Comparison of ENCODE assay signal across 8 cellular contexts in the genomic region with DNA sequence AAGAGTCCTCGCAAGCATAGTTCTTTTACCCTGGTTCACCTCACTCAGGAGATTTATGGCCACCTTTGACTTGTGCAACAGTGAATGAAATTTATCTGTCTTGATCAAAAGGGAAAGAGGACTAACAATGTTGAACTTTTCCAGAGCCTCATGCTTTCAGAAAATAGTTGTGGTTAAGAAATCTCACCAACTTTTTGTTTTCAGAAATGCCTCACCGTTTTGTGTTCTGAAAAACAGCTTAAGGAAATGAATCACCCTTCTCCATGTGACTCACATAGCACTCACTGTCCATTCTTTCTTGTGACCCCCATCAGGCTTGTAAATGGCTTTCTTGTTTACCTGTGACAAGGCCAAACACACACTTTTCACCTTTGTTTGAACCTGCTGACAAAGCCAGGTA.
A peak's percentile ranks its signal among the peaks of the same experiment; 100 is the strongest.
DNase-seq lines count a peak whose midpoint lies in the region; ATAC-seq and TF ChIP-seq lines count a peak whose summit lies in the region.

No MANE protein-coding gene starts in this region.

- H3K36me3 Mint-ChIP-seq in activated T-cell treated with anti-CD3 and anti-CD28 coated beads, Interleukin-2, amount 50 U/mL, for 24 hours (ENCODE audit: low read depth) = no peaks in the 10 kb centered on the region
- H3K36me3 Mint-ChIP-seq in nephron (ENCODE audit: low read depth) = no peaks in the 10 kb centered on the region

- H3K9me3 ChIP-seq in adipocyte (ENCODE audit: control insufficient read depth, low read length) (peaks cover 4% of the 10 kb centered on the region), aorta (ENCODE audit: control insufficient read depth, low read length) (no peaks in the 10 kb centered on the region), thyroid gland (no peaks in the 10 kb centered on the region), adrenal gland (replicated peaks in 1 of 3) (peaks cover 0 to 5% (median 0%) of the 10 kb centered on the region in 3 donors)

- H3K27me3 Mint-ChIP-seq in activated T-cell treated with anti-CD3 and anti-CD28 coated beads, Interleukin-2, amount 50 U/mL, for 24 hours = no peaks in the 10 kb centered on the region
- no peaks in the 10 kb centered on the region for H3K27me3 Mint-ChIP-seq in nephron (ENCODE audit: low read depth)

- no peaks in the 10 kb centered on the region for H3K9me3 Mint-ChIP-seq in activated T-cell treated with anti-CD3 and anti-CD28 coated beads, Interleukin-2, amount 50 U/mL, for 24 hours
- H3K9me3 Mint-ChIP-seq in nephron = peaks cover 8% of the 10 kb centered on the region

- H3K27me3 ChIP-seq in adipocyte (replicated peaks; ENCODE audit: control insufficient read depth, insufficient read depth, low read length) (no peaks in the 10 kb centered on the region), aorta (ENCODE audit: control insufficient read depth in 1 of 2, insufficient read depth in 2 of 2, low read length in 1 of 2) (no peaks in the 10 kb centered on the region), thyroid gland (no peaks in the 10 kb centered on the region), adrenal gland (no peaks in the 10 kb centered on the region)

- H3K4me3 ChIP-seq in adipocyte (ENCODE audit: low read length) (no peak overlapping the region), aorta (ENCODE audit: low read length in 2 of 2) (no peak overlapping the region), thyroid gland (replicated peaks in 1 of 3) (no peak overlapping the region), adrenal gland (no peak overlapping the region)

- no peak overlapping the region for H3K4me3 Mint-ChIP-seq in activated T-cell treated with anti-CD3 and anti-CD28 coated beads, Interleukin-2, amount 50 U/mL, for 24 hours
- no peak overlapping the region for H3K4me3 Mint-ChIP-seq in nephron

- peak overlapping the region; percentile 45 for H3K9ac ChIP-seq in adipocyte (ENCODE audit: low read length)

- intact Hi-C loops in aorta (cut with DNase I) (no loop called here), thyroid gland (cut with DNase I) (no loop called here), adrenal gland (cut with DNase I) (loop anchor here (5.0 to 10.0 kb wide), 2 partner anchors 177 to 180 kb away; no protein-coding TSS in a partner anchor)

- H3K27ac ChIP-seq in aorta (ENCODE audit: low read depth in 1 of 2, low read length in 2 of 2) (no peak overlapping the region), thyroid gland (no peak overlapping the region), adrenal gland (no peak overlapping the region)

- H3K4me1 Mint-ChIP-seq in activated T-cell treated with anti-CD3 and anti-CD28 coated beads, Interleukin-2, amount 50 U/mL, for 24 hours (ENCODE audit: low read depth) = peaks cover 42% of the 10 kb centered on the region
- peaks cover 4% of the 10 kb centered on the region for H3K4me1 Mint-ChIP-seq in nephron

- TF ChIP-seq CTCF in nephron (IDR thresholded peaks at IDR 0.05; ENCODE audit: unreplicated experiment in 3 of 3) (no peak), thyroid gland (IDR thresholded peaks at IDR 0.05) (no peak), adrenal gland (IDR thresholded peaks at IDR 0.05) (no peak)

- H3K4me1 ChIP-seq in adipocyte (ENCODE audit: control insufficient read depth, insufficient read depth, low read length) = peaks cover 27% of the 10 kb centered on the region
- no peaks in the 10 kb centered on the region for H3K4me1 ChIP-seq in aorta (ENCODE audit: control insufficient read depth in 1 of 2, insufficient read depth in 2 of 2, low read length in 2 of 2)
- H3K4me1 ChIP-seq in thyroid gland = no peaks in the 10 kb centered on the region
- H3K4me1 ChIP-seq in adrenal gland (replicated peaks in 1 of 2) = peaks cover 0 to 12% of the 10 kb centered on the region in 2 donors

- H3K36me3 ChIP-seq in adipocyte (ENCODE audit: control insufficient read depth, insufficient read depth, low read length, severe bottlenecking) (no peaks in the 10 kb centered on the region), aorta (ENCODE audit: control insufficient read depth in 1 of 2, insufficient read depth in 2 of 2, low read length in 1 of 2) (no peaks in the 10 kb centered on the region), thyroid gland (no peaks in the 10 kb centered on the region), adrenal gland (replicated peaks in 1 of 2) (no peaks in the 10 kb centered on the region)

- no peak for DNase-seq in activated T-cell treated with anti-CD3 and anti-CD28 coated beads, Interleukin-2, amount 50 U/mL, for 24 hours
- DNase-seq in activated T-cell treated with anti-CD3 and anti-CD28 coated beads, Interleukin-2, amount 50 U/mL, for 48 hours = no peak
- DNase-seq in adipocyte (ENCODE audit: low read depth) = peak; percentile 84
- no peak for DNase-seq in aorta
- no peak for DNase-seq in thyroid gland
- no peak for DNase-seq in adrenal gland

- peak; percentile 72 for ATAC-seq in HG03354 (IDR thresholded peaks at IDR 0.05; ENCODE audit: poor library complexity, severe bottlenecking, unreplicated experiment)
- ATAC-seq in aorta (ENCODE audit: low FRiP score) = no peak

- H3K27ac Mint-ChIP-seq in activated T-cell treated with anti-CD3 and anti-CD28 coated beads, Interleukin-2, amount 50 U/mL, for 24 hours = peak overlapping the region; percentile 82
- peak overlapping the region in 2 of 3 experiments; percentile 39 to 68 for H3K27ac Mint-ChIP-seq in nephron

- 54% methylated on average over 2 of the region's 2 CpGs for WGBS in aorta, 2 donors
- WGBS in thyroid gland, 2 donors = 70 to 77% methylated on average over 2 of the region's 2 CpGs
- WGBS in adrenal gland, 4 donors = 18 to 35% (median 26%) methylated on average over 2 of the region's 2 CpGs

- TF ChIP-seq POLR2A in thyroid gland (IDR thresholded peaks at IDR 0.05) (no peak), adrenal gland (IDR thresholded peaks at IDR 0.05) (no peak)

Comparison
In these comparisons a context has a peak if more than half of its experiments do, and no peak if none do; other contexts are left out.
1. intact Hi-C loops: an anchor here in adrenal gland (5.0 to 10.0 kb wide); none called in aorta and thyroid gland.